8 cellular contexts compared by ENCODE assay signal in genomic region chr9:84140535-84141101, GRCh38.
DNase-seq lines count a peak whose midpoint lies in the region; ATAC-seq and TF ChIP-seq lines count a peak whose summit lies in the region.

No MANE protein-coding gene starts in this region.

- H3K27me3 ChIP-seq in Peyer's patch, result no peaks in the 10 kb centered on the region
- peaks cover 36% of the 10 kb centered on the region for H3K27me3 ChIP-seq in ectodermal cell (ENCODE audit: control insufficient read depth, insufficient read depth, low read length, poor library complexity, severe bottlenecking)
- peaks cover 0 to 3% of the 10 kb centered on the region in 2 donors for H3K27me3 ChIP-seq in mucosa of rectum (ENCODE audit: control insufficient read depth in 2 of 2, insufficient read depth in 2 of 2, low read length in 2 of 2)
- H3K27me3 ChIP-seq in upper lobe of left lung, result peaks cover 0 to 15% (median 9%) of the 10 kb centered on the region in 4 donors

- H3K9me3 ChIP-seq in Peyer's patch (no peaks in the 10 kb centered on the region), ectodermal cell (ENCODE audit: control insufficient read depth, low read length) (no peaks in the 10 kb centered on the region), mucosa of rectum (ENCODE audit: control insufficient read depth in 2 of 2, low read length in 2 of 2) (no peaks in the 10 kb centered on the region), upper lobe of left lung (no peaks in the 10 kb centered on the region)

- ATAC-seq in upper lobe of left lung (ENCODE audit: low FRiP score in 2 of 2), result peak; percentile 28 to 37
- no peak for ATAC-seq in GM21528 (IDR thresholded peaks at IDR 0.05; ENCODE audit: low FRiP score, unreplicated experiment)
- no peak for ATAC-seq in HG03095 (IDR thresholded peaks at IDR 0.05; ENCODE audit: unreplicated experiment)

- peak overlapping the region in 1 of 4 donors; percentile 27 for H3K27ac ChIP-seq in Peyer's patch
- H3K27ac ChIP-seq in ectodermal cell (ENCODE audit: insufficient read depth, low read depth, low read length, poor library complexity, severe bottlenecking), result no peak overlapping the region
- H3K27ac ChIP-seq in mucosa of rectum (ENCODE audit: low read depth in 2 of 2, low read length in 2 of 2), result peak overlapping the region in 1 of 2 donors; percentile 35
- H3K27ac ChIP-seq in upper lobe of left lung, result no peak overlapping the region

- H3K4me3 ChIP-seq in Peyer's patch (peak overlapping the region; percentile 20 to 52 (median 39)), ectodermal cell (ENCODE audit: insufficient read depth, low read depth, low read length) (peak overlapping the region; percentile 27), mucosa of rectum (ENCODE audit: low read length in 2 of 2) (peak overlapping the region; percentile 58 to 79), upper lobe of left lung (peak overlapping the region; percentile 16 to 45 (median 34))

- H3K4me1 ChIP-seq in Peyer's patch, result peaks cover 0 to 38% (median 2%) of the 10 kb centered on the region in 4 donors
- no peaks in the 10 kb centered on the region for H3K4me1 ChIP-seq in ectodermal cell (ENCODE audit: control insufficient read depth, insufficient read depth, low read length)
- peaks cover 24 to 25% of the 10 kb centered on the region in 2 donors for H3K4me1 ChIP-seq in mucosa of rectum (ENCODE audit: control insufficient read depth in 2 of 2, insufficient read depth in 2 of 2, low read length in 2 of 2)
- peaks cover 5 to 14% (median 12%) of the 10 kb centered on the region in 4 donors for H3K4me1 ChIP-seq in upper lobe of left lung

- in situ Hi-C loops in GM13976 (cut with MboI; ENCODE audit: low sequenced_read_pairs, unreplicated experiment), result no loop called here

- TF ChIP-seq EP300 in upper lobe of left lung (IDR thresholded peaks at IDR 0.05), result no peak

- DNase-seq in GM13976 (ENCODE audit: low spot score) (peak; percentile 47), Peyer's patch (peak in 2 of 3 donors; percentile 73 to 84), upper lobe of left lung (peak in 1 of 2 donors; percentile 86), HuH-7.5 (ENCODE audit: low spot score) (no peak)

- WGBS in ectodermal cell, 2 experiments, result 2 to 3% methylated on average over 41 of the region's 41 CpGs
- 6 to 14% methylated on average over 20 to 41 of the region's 41 CpGs for WGBS in upper lobe of left lung, 2 donors

- H3K36me3 ChIP-seq in Peyer's patch (no peaks in the 10 kb centered on the region), ectodermal cell (ENCODE audit: control insufficient read depth, insufficient read depth, low read length) (no peaks in the 10 kb centered on the region), mucosa of rectum (ENCODE audit: control insufficient read depth in 2 of 2, insufficient read depth in 2 of 2, low read length in 2 of 2) (no peaks in the 10 kb centered on the region), upper lobe of left lung (no peaks in the 10 kb centered on the region)

- peak overlapping the region; percentile 49 to 74 for H3K9ac ChIP-seq in mucosa of rectum (ENCODE audit: low read depth in 1 of 2, low read length in 2 of 2)

- no peak for TF ChIP-seq CTCF in GM13976 (IDR thresholded peaks at IDR 0.05; ENCODE audit: borderline replicate concordance, control extremely low read depth, extremely low read depth, insufficient read depth, missing control alignments)
- TF ChIP-seq CTCF in Peyer's patch (IDR thresholded peaks at IDR 0.05), result no peak
- no peak for TF ChIP-seq CTCF in upper lobe of left lung (IDR thresholded peaks at IDR 0.05)

- TF ChIP-seq POLR2A in Peyer's patch (IDR thresholded peaks at IDR 0.05) (no peak), upper lobe of left lung (IDR thresholded peaks at IDR 0.05) (no peak)

Comparison
In these comparisons a context has a peak if more than half of its experiments do, and no peak if none do; other contexts are left out.
1. ATAC-seq: peak in upper lobe of left lung (2 of 2); none in GM21528 (single experiment) and HG03095 (single experiment).
2. Peak in every context shown above with its lines, with median percentiles within 50 percentile points of each other: H3K4me3 ChIP-seq.